Comparison of ENCODE assay signal across 18 cellular contexts in the genomic region with DNA sequence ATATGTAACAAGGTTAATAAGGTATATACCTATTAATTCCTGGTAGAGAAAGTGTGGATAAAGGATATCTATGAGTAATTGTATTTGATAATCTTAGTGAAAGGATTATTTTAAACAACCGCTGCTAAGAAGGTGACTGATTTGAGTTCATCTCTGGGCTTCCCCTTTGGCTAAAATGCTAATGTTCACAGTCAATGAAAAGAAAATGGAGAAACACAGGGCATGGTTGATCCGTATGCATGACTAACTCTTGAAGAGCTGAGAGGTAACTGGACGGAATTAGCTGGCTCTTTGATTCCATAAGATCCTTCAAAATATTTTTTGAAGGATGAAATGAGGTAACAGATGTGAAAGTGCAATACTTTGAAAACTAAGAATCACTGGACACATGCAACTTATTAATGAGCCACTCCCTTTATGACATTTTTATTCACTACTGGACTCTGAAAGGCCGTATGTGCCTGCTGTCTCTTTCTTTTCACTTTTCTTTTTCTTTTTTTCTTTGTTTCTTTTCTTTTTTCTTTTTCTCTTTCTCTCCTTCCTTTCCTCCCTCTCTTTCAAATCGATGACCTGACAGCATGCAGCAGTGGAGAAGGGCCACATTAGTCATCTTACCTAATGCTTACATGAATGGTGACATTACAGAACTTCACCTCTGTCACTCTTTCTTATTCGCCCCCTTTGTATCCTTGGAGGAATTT.
"Had no signal": no experiment of that assay in that cellular context is flagged by ENCODE, and none has a peak within 500 bp of the region (broad histone marks: within the 10 kb centered on the region; RNA-seq: fewer than 3 reads in every experiment).

No MANE protein-coding gene starts in this region.

- H3K4me1 Mint-ChIP-seq: activated naive CD4-positive, alpha-beta T cell treated with anti-CD3 and anti-CD28 coated beads, Interleukin-2, amount 50 U/mL, for 24 hours had no signal

- H3K27me3 Mint-ChIP-seq: activated naive CD4-positive, alpha-beta T cell treated with anti-CD3 and anti-CD28 coated beads, Interleukin-2, amount 50 U/mL, for 24 hours; naive thymus-derived CD8-positive, alpha-beta T cell; stimulated activated memory B cell treated with anti-CD40 and anti-IgM and Interleukin-4, amounts not matched to agents 10 μg/mL and 1 μg/mL and 100 μg/mL, for 72 hours had no signal

- H3K9me3 ChIP-seq: adrenal gland, uterus had no signal

- H3K36me3 ChIP-seq: adrenal gland, cardiac muscle cell, uterus had no signal

- H3K4me3 Mint-ChIP-seq: activated CD8-positive, alpha-beta T cell treated with anti-CD3 and anti-CD28 coated beads, Interleukin-2, amount 10 ng/mL, durations not matched to agents 7 days and 5 days; activated naive CD4-positive, alpha-beta T cell treated with anti-CD3 and anti-CD28 coated beads, Interleukin-2, amount 50 U/mL, for 24 hours; naive thymus-derived CD8-positive, alpha-beta T cell; stimulated activated memory B cell treated with anti-CD40 and anti-IgM and Interleukin-4, amounts not matched to agents 10 μg/mL and 1 μg/mL and 100 μg/mL, for 72 hours had no signal

- H3K27ac ChIP-seq: adrenal gland, cardiac muscle cell, epithelial cell of prostate, hepatocyte, tibial nerve, uterus had no signal

- DNase-seq: activated CD4-positive, alpha-beta T cell treated with anti-CD3 and anti-CD28 coated beads for 4 hours; activated CD8-positive, alpha-beta memory T cell treated with anti-CD3 and anti-CD28 coated beads, Interleukin-2, amount 50 U/mL, for 4 hours; activated CD8-positive, alpha-beta T cell treated with anti-CD3 and anti-CD28 coated beads, Interleukin-2, amount 10 ng/mL, durations not matched to agents 7 days and 5 days; activated effector memory CD4-positive, alpha-beta T cell treated with anti-CD3 and anti-CD28 coated beads, Interleukin-2, amount 50 U/mL, for 16 hours; activated T-cell treated with anti-CD3 and anti-CD28 coated beads, Interleukin-2, amount 50 U/mL, for 48 hours; adrenal gland; islet precursor cell; mesenchymal stem cell; naive thymus-derived CD8-positive, alpha-beta T cell; retina; substantia nigra; uterus had no signal

- H3K9me3 Mint-ChIP-seq: stimulated activated memory B cell treated with anti-CD40 and anti-IgM and Interleukin-4, amounts not matched to agents 10 μg/mL and 1 μg/mL and 100 μg/mL, for 72 hours had no signal

- ATAC-seq: activated CD8-positive, alpha-beta T cell treated with anti-CD3 and anti-CD28 coated beads, Interleukin-2, amount 10 ng/mL, durations not matched to agents 7 days and 5 days; naive thymus-derived CD8-positive, alpha-beta T cell; stimulated activated memory B cell treated with anti-CD40 and anti-IgM and Interleukin-4, amounts not matched to agents 10 μg/mL and 1 μg/mL and 100 μg/mL, for 72 hours had no signal

- H3K27me3 ChIP-seq: adrenal gland, cardiac muscle cell, hepatocyte, tibial nerve, uterus had no signal

- H3K27ac Mint-ChIP-seq: activated CD8-positive, alpha-beta T cell treated with anti-CD3 and anti-CD28 coated beads, Interleukin-2, amount 10 ng/mL, durations not matched to agents 7 days and 5 days; activated naive CD4-positive, alpha-beta T cell treated with anti-CD3 and anti-CD28 coated beads, Interleukin-2, amount 50 U/mL, for 24 hours; stimulated activated memory B cell treated with anti-CD40 and anti-IgM and Interleukin-4, amounts not matched to agents 10 μg/mL and 1 μg/mL and 100 μg/mL, for 72 hours had no signal

- H3K4me1 ChIP-seq: adrenal gland, uterus had no signal

- H3K4me3 ChIP-seq: adrenal gland, cardiac muscle cell, hepatocyte, tibial nerve, uterus had no signal
